ENCODE assay signal across 10 cellular contexts in the genomic region with DNA sequence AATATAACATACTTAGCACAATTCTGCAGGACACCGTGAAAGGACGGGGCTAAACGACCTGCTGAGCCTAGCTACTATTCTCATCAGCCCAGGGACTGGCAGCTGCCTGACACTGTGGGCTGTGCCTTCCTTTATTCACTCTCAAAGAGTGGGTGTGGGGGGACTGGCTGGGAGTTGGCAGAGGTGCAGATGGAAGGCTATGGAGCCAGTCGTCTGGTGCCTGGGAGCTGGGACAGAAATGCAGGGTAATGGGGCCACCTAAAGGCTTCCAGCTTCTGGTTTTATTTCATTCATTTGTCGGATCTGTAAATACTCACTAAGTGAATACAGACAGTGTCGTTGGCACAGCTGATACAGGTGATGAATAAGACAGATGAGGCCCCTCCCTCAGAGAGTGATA. TPM values are rescaled to one million over a fixed set of nuclear protein-coding genes. Genes with fewer than 3 reads are reported as not detected.
DNase-seq lines count a peak whose midpoint lies in the region; ATAC-seq and TF ChIP-seq lines count a peak whose summit lies in the region.
"Had no signal": no experiment of that assay in that cellular context is flagged by ENCODE, and none has a peak within 500 bp of the region (broad histone marks: within the 10 kb centered on the region; RNA-seq: fewer than 3 reads in every experiment).

No MANE protein-coding gene starts in this region.

- peak; percentile 72 for ATAC-seq in GM23338
- ATAC-seq in HG03280 (IDR thresholded peaks at IDR 0.05; ENCODE audit: unreplicated experiment), result no peak
- no peak for ATAC-seq in HG02970 (IDR thresholded peaks at IDR 0.05; ENCODE audit: low FRiP score, unreplicated experiment)
- ATAC-seq in HG03135 (IDR thresholded peaks at IDR 0.05; ENCODE audit: unreplicated experiment), result no peak

- no peaks in the 10 kb centered on the region for H3K9me3 ChIP-seq in esophagus muscularis mucosa

- H3K4me1 ChIP-seq in GM23338 (ENCODE audit: insufficient read depth) (no peaks in the 10 kb centered on the region), esophagus muscularis mucosa (peaks cover 0 to 5% (median 0%) of the 10 kb centered on the region in 4 donors)

- H4K20me1 ChIP-seq in GM23338 (replicated peaks; ENCODE audit: insufficient read depth), result no peaks in the 10 kb centered on the region

- no peak overlapping the region for H3K27ac Mint-ChIP-seq in GM23338
- H3K27ac Mint-ChIP-seq in endothelial cell (ENCODE audit: unreplicated experiment), result peak overlapping the region; percentile 54

- H3K4me3 Mint-ChIP-seq in GM23338, result no peak overlapping the region
- peak overlapping the region; percentile 26 for H3K4me3 Mint-ChIP-seq in endothelial cell (ENCODE audit: unreplicated experiment)

- no peak for TF ChIP-seq POLR2A in esophagus muscularis mucosa (IDR thresholded peaks at IDR 0.05; ENCODE audit: low read depth)

- H3K27ac ChIP-seq in GM23338 (ENCODE audit: low read depth) (peak overlapping the region; percentile 50; the same call in 1 of the 2 replicates), esophagus muscularis mucosa (replicated peaks in 1 of 4) (no peak overlapping the region)

- 73% methylated on average over 6 of the region's 6 CpGs for WGBS in esophagus muscularis mucosa

- no peaks in the 10 kb centered on the region for H3K36me3 ChIP-seq in GM23338 (ENCODE audit: insufficient read depth)
- H3K36me3 ChIP-seq in esophagus muscularis mucosa, result peaks cover 0 to 41% (median 15%) of the 10 kb centered on the region in 4 donors

- H3F3A ChIP-seq in GM23338 (replicated peaks; ENCODE audit: low read depth), result 0 out of 2 replicates have a peak, but pooled peaks cover 5% of the 10 kb centered on the region

- intact Hi-C loops in esophagus muscularis mucosa (cut with DNase I), result no loop called here

- DNase-seq in GM23338 (ENCODE audit: low spot score) (peak; percentile 30), NCI-H69 (lab: John Stamatoyannopoulos, UW) (peak; percentile 76), endothelial cell (ENCODE audit: low spot score) (no peak), pons (ENCODE audit: low spot score) (peak; percentile 66), esophagus muscularis mucosa (ENCODE audit: extremely low spot score) (no peak)
- DNase-seq: activated CD4-positive, alpha-beta T cell treated with anti-CD3 and anti-CD28 coated beads, Interleukin-2, amount 10 ng/mL, durations not matched to agents 24 days and 14 days; left cardiac atrium had no signal

- H3K4me2 ChIP-seq in GM23338, result no peak overlapping the region

- H3K9me3 Mint-ChIP-seq in GM23338 (no peaks in the 10 kb centered on the region), endothelial cell (ENCODE audit: unreplicated experiment) (no peaks in the 10 kb centered on the region)

- H3K4me1 Mint-ChIP-seq in GM23338, result peaks cover 5% of the 10 kb centered on the region; the same call in 1 of the 3 replicates
- H3K4me1 Mint-ChIP-seq in endothelial cell (ENCODE audit: unreplicated experiment), result peaks cover 23% of the 10 kb centered on the region

- H3K9me2 ChIP-seq in GM23338 (ENCODE audit: insufficient read depth), result no peaks in the 10 kb centered on the region

- H3K27me3 ChIP-seq in GM23338 (ENCODE audit: insufficient read depth) (no peaks in the 10 kb centered on the region), esophagus muscularis mucosa (no peaks in the 10 kb centered on the region)

- H3K36me3 Mint-ChIP-seq in GM23338 (ENCODE audit: low read depth), result no peaks in the 10 kb centered on the region
- H3K36me3 Mint-ChIP-seq in endothelial cell (ENCODE audit: low read depth, unreplicated experiment), result peaks cover 26% of the 10 kb centered on the region

- no peak overlapping the region for H2AFZ ChIP-seq in GM23338

- TF ChIP-seq CTCF in GM23338 (conservative IDR thresholded peaks at IDR 0.05; ENCODE audit: low read depth in 2 of 2), result peak in 1 of 2 experiments; percentile 47; a peak in 3 of 4 replicates
- TF ChIP-seq CTCF in endothelial cell (IDR thresholded peaks at IDR 0.05; ENCODE audit: unreplicated experiment), result no peak
- no peak for TF ChIP-seq CTCF in esophagus muscularis mucosa (IDR thresholded peaks at IDR 0.05)

- H3K27me3 Mint-ChIP-seq in GM23338 (ENCODE audit: insufficient read depth, low read depth, poor library complexity), result no peaks in the 10 kb centered on the region
- H3K27me3 Mint-ChIP-seq in endothelial cell (ENCODE audit: unreplicated experiment), result peaks cover 9% of the 10 kb centered on the region
- H3K27me3 Mint-ChIP-seq: activated CD4-positive, alpha-beta T cell treated with anti-CD3 and anti-CD28 coated beads, Interleukin-2, amount 10 ng/mL, durations not matched to agents 24 days and 14 days had no signal

- H3K4me3 ChIP-seq in GM23338, result no peak overlapping the region
- no peak overlapping the region for H3K4me3 ChIP-seq in esophagus muscularis mucosa

- no peak for TF ChIP-seq EP300 in esophagus muscularis mucosa (IDR thresholded peaks at IDR 0.05)

- H3K79me2 ChIP-seq in GM23338 (replicated peaks; ENCODE audit: insufficient read depth), result no peaks in the 10 kb centered on the region

TF ChIP-seq in GM23338, 12 proteins besides CTCF, POLR2A, EP300 and RAD21:
- TF ChIP-seq EZH2 (IDR thresholded peaks at IDR 0.05; ENCODE audit: low read depth, unreplicated experiment) (no peak), ZNF331 (CRISPR knock-in tag; IDR thresholded peaks at IDR 0.05; ENCODE audit: low read depth) (no peak)
- TF ChIP-seq, protein P1, sequence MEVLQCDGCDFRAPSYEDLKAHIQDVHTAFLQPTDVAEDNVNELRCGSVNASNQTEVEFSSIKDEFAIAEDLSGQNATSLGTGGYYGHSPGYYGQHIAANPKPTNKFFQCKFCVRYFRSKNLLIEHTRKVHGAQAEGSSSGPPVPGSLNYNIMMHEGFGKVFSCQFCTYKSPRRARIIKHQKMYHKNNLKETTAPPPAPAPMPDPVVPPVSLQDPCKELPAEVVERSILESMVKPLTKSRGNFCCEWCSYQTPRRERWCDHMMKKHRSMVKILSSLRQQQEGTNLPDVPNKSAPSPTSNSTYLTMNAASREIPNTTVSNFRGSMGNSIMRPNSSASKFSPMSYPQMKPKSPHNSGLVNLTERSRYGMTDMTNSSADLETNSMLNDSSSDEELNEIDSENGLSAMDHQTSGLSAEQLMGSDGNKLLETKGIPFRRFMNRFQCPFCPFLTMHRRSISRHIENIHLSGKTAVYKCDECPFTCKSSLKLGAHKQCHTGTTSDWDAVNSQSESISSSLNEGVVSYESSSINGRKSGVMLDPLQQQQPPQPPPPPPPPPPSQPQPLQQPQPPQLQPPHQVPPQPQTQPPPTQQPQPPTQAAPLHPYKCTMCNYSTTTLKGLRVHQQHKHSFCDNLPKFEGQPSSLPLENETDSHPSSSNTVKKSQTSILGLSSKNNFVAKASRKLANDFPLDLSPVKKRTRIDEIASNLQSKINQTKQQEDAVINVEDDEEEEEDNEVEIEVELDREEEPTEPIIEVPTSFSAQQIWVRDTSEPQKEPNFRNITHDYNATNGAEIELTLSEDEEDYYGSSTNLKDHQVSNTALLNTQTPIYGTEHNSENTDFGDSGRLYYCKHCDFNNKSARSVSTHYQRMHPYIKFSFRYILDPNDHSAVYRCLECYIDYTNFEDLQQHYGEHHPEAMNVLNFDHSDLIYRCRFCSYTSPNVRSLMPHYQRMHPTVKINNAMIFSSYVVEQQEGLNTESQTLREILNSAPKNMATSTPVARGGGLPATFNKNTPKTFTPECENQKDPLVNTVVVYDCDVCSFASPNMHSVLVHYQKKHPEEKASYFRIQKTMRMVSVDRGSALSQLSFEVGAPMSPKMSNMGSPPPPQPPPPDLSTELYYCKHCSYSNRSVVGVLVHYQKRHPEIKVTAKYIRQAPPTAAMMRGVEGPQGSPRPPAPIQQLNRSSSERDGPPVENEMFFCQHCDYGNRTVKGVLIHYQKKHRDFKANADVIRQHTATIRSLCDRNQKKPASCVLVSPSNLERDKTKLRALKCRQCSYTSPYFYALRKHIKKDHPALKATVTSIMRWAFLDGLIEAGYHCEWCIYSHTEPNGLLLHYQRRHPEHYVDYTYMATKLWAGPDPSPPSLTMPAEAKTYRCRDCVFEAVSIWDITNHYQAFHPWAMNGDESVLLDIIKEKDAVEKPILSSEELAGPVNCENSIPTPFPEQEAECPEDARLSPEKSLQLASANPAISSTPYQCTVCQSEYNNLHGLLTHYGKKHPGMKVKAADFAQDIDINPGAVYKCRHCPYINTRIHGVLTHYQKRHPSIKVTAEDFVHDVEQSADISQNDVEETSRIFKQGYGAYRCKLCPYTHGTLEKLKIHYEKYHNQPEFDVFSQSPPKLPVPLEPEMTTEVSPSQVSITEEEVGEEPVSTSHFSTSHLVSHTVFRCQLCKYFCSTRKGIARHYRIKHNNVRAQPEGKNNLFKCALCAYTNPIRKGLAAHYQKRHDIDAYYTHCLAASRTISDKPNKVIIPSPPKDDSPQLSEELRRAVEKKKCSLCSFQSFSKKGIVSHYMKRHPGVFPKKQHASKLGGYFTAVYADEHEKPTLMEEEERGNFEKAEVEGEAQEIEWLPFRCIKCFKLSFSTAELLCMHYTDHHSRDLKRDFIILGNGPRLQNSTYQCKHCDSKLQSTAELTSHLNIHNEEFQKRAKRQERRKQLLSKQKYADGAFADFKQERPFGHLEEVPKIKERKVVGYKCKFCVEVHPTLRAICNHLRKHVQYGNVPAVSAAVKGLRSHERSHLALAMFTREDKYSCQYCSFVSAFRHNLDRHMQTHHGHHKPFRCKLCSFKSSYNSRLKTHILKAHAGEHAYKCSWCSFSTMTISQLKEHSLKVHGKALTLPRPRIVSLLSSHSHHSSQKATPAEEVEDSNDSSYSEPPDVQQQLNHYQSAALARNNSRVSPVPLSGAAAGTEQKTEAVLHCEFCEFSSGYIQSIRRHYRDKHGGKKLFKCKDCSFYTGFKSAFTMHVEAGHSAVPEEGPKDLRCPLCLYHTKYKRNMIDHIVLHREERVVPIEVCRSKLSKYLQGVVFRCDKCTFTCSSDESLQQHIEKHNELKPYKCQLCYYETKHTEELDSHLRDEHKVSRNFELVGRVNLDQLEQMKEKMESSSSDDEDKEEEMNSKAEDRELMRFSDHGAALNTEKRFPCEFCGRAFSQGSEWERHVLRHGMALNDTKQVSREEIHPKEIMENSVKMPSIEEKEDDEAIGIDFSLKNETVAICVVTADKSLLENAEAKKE (CRISPR knock-in tag; IDR thresholded peaks at IDR 0.05), result no peak

RNA-seq across cellular contexts. Expression of a gene that starts 56.0 kb away (rescaled TPM):
- total RNA-seq in GM23338 (2014; rRNA removed; shearing (Covaris generic)), result 27.5 and 39.9 TPM in 2 replicates
- 96.7 and 102 TPM in 2 replicates for polyA plus RNA-seq in GM23338 (2016; fragmentation: Nextera tagmentation; extraction: Ambion mirVana)
- 50.7 TPM for total RNA-seq in endothelial cell (ENCODE audit: unreplicated experiment)
- total RNA-seq in esophagus muscularis mucosa, result 10 to 100 TPM; 45.4 to 74.8 (median 48.8) TPM

Comparison
In these comparisons a context has a peak if more than half of its experiments do, and no peak if none do; other contexts are left out.
1. DNase-seq: peak in GM23338 (single experiment), NCI-H69 (single experiment) and pons (single experiment); none in endothelial cell (single experiment) and esophagus muscularis mucosa (single experiment).